ENCODE assay signal across 8 cellular contexts in the genomic region with DNA sequence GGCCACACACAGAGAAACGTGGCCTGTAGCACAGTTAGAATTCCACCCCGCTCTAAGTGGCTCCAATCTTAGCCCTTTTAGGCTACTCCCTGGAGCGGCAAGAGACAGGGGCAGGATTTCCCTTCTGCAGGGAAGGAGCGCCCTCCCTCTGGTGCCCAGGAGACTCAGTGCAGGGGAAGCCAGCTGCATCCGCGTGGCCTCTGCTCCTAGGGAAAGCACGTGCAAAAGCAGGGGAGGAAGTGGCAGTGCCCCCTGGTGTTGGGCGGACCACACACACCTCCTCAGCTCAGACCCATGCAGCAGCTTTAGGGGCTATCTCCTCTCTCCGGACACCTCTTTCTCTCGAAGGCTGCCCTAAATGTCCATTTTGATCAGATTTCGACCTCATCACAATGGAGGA. TPM values are rescaled to one million over a fixed set of nuclear protein-coding genes. Genes with fewer than 3 reads are reported as not detected.
DNase-seq lines count a peak whose midpoint lies in the region; ATAC-seq and TF ChIP-seq lines count a peak whose summit lies in the region.

No MANE protein-coding gene starts in this region.

- H3K36me3 Mint-ChIP-seq in natural killer cell, result no peaks in the 10 kb centered on the region

- H3K4me3 ChIP-seq in choroid plexus epithelial cell (ENCODE audit: low read depth, low read length), result no peak overlapping the region

- peaks cover 13 to 22% of the 10 kb centered on the region in 2 donors for H3K27me3 Mint-ChIP-seq in natural killer cell (ENCODE audit: low read depth in 2 of 2)

- ATAC-seq in natural killer cell (peak in 2 of 3 donors; percentile 46 to 60), GM19395 (IDR thresholded peaks at IDR 0.05; ENCODE audit: unreplicated experiment) (no peak)

- TF ChIP-seq CTCF in AG09319 (IDR thresholded peaks at IDR 0.05; ENCODE audit: low read depth, low read length), result peak; percentile 28
- TF ChIP-seq CTCF in choroid plexus epithelial cell (conservative IDR thresholded peaks at IDR 0.05; ENCODE audit: low read depth, low read length), result peak; percentile 50
- TF ChIP-seq CTCF in natural killer cell (IDR thresholded peaks at IDR 0.05), result no peak

- no peaks in the 10 kb centered on the region for H3K4me1 Mint-ChIP-seq in natural killer cell

- no peak for DNase-seq in AG09319 (ENCODE audit: extremely low read depth, low read depth)
- peak; percentile 65 for DNase-seq in H4 (ENCODE audit: low spot score)
- peak; percentile 61 to 78 for DNase-seq in SHP77 (lab: John Stamatoyannopoulos, UW)
- peak; percentile 34 for DNase-seq in choroid plexus epithelial cell (ENCODE audit: low read depth)
- DNase-seq in natural killer cell, result no peak
- no peak for DNase-seq in Ammon's horn (ENCODE audit: low spot score)
- DNase-seq in NCI-H2029 (lab: John Stamatoyannopoulos, UW), result no peak

- intact Hi-C loops in natural killer cell (cut with micrococcal nuclease), result no loop called here

- no peaks in the 10 kb centered on the region for H3K9me3 Mint-ChIP-seq in natural killer cell

- no peak overlapping the region for H3K27ac Mint-ChIP-seq in natural killer cell

- no peak overlapping the region for H3K4me3 Mint-ChIP-seq in natural killer cell

RNA-seq across cellular contexts. Expression of a gene that starts 50.0 kb away (rescaled TPM):
- total RNA-seq in H4 (2014; rRNA removed; shearing (Covaris generic)), result 15.9 and 29.9 TPM in 2 replicates
- total RNA-seq in natural killer cell, result 10 to 100 TPM; 24.4 to 37.2 (median 30.4) TPM

RNA-seq across cellular contexts. Expression of a gene that starts 50.2 kb away (rescaled TPM):
- total RNA-seq in H4 (2014; rRNA removed; shearing (Covaris generic)), result 4.5 and 7.9 TPM in 2 replicates
- total RNA-seq in natural killer cell, result 1 to 10 TPM; 4.0 to 6.9 (median 5.3) TPM

Comparison
In these comparisons a context has a peak if more than half of its experiments do, and no peak if none do; other contexts are left out.
1. DNase-seq: peak in H4 (single experiment), SHP77 (2 of 2) and choroid plexus epithelial cell (single experiment); none in AG09319 (single experiment), natural killer cell (single experiment), Ammon's horn (single experiment) and NCI-H2029 (single experiment).